ENCODE assay signal across 28 cellular contexts in genomic region chr1:14514760-14515159, GRCh38.
"Had no signal": no experiment of that assay in that cellular context is flagged by ENCODE, and none has a peak within 500 bp of the region (broad histone marks: within the 10 kb centered on the region; RNA-seq: fewer than 3 reads in every experiment).

No MANE protein-coding gene starts in this region.

- H3K4me1 Mint-ChIP-seq: naive thymus-derived CD4-positive, alpha-beta T cell; stimulated activated memory B cell treated with anti-CD40 and anti-IgM and Interleukin-4, amounts not matched to agents 10 μg/mL and 1 μg/mL and 100 μg/mL, for 72 hours had no signal

- H3K9me3 Mint-ChIP-seq: nephron progenitor cell; stimulated activated memory B cell treated with anti-CD40 and anti-IgM and Interleukin-4, amounts not matched to agents 10 μg/mL and 1 μg/mL and 100 μg/mL, for 72 hours; type B pancreatic cell had no signal

- H3K79me2 ChIP-seq: hepatocyte had no signal

- H3K4me3 Mint-ChIP-seq: naive thymus-derived CD4-positive, alpha-beta T cell; nephron progenitor cell; stimulated activated memory B cell treated with anti-CD40 and anti-IgM and Interleukin-4, amounts not matched to agents 10 μg/mL and 1 μg/mL and 100 μg/mL, for 72 hours; type B pancreatic cell had no signal

- H3K36me3 ChIP-seq: gastroesophageal sphincter, heart left ventricle, left lung, ovary, spleen, tibial artery had no signal

- H3K4me3 ChIP-seq: dorsolateral prefrontal cortex, gastroesophageal sphincter, heart left ventricle, hepatocyte, left lung, ovary, psoas muscle, skin epidermis, spleen, testis, tibial artery had no signal

- H3K27ac ChIP-seq: dorsolateral prefrontal cortex, epithelial cell of prostate, gastroesophageal sphincter, heart left ventricle, hepatocyte, left lung, ovary, psoas muscle, skin epidermis, spleen, testis, tibial artery had no signal

- H3K27me3 ChIP-seq: dorsolateral prefrontal cortex, gastroesophageal sphincter, hepatocyte, left lung, ovary, testis had no signal

- H3K4me1 ChIP-seq: left lung, psoas muscle, spleen, tibial artery had no signal

- ATAC-seq: esophagus mucosa; gastroesophageal sphincter; heart left ventricle; left cardiac atrium; left lung; naive thymus-derived CD4-positive, alpha-beta T cell; psoas muscle; right cardiac atrium; stimulated activated memory B cell treated with anti-CD40 and anti-IgM and Interleukin-4, amounts not matched to agents 10 μg/mL and 1 μg/mL and 100 μg/mL, for 72 hours; stimulated activated naive CD8-positive, alpha-beta T cell treated with anti-CD3 and anti-CD28 coated beads, Interleukin-15, Interleukin-2, amounts not matched to agents 100 U/mL and 50 U/mL, for 24 hours had no signal

- H2AFZ ChIP-seq: hepatocyte had no signal

- H3K36me3 Mint-ChIP-seq: naive thymus-derived CD4-positive, alpha-beta T cell; stimulated activated memory B cell treated with anti-CD40 and anti-IgM and Interleukin-4, amounts not matched to agents 10 μg/mL and 1 μg/mL and 100 μg/mL, for 72 hours; type B pancreatic cell had no signal

- H3K27ac Mint-ChIP-seq: naive thymus-derived CD4-positive, alpha-beta T cell; nephron progenitor cell; stimulated activated memory B cell treated with anti-CD40 and anti-IgM and Interleukin-4, amounts not matched to agents 10 μg/mL and 1 μg/mL and 100 μg/mL, for 72 hours; type B pancreatic cell had no signal

- H3K4me2 ChIP-seq: hepatocyte had no signal

- DNase-seq: dorsolateral prefrontal cortex; effector CD4-positive, alpha-beta T cell; foreskin fibroblast; heart left ventricle; left cardiac atrium; left lung; mesendoderm; midbrain; naive thymus-derived CD4-positive, alpha-beta T cell; nephron progenitor cell; occipital lobe; ovary; posterior cingulate gyrus; psoas muscle; right cardiac atrium; spleen; stimulated activated CD4-positive, alpha-beta T cell treated with anti-CD3 and anti-CD28 coated beads, Interleukin-4, amount 100 ng/mL, for 4 hours; stimulated activated naive CD8-positive, alpha-beta T cell treated with anti-CD3 and anti-CD28 coated beads, Interleukin-15, Interleukin-2, amounts not matched to agents 100 U/mL and 50 U/mL, for 24 hours; substantia nigra; testis; tibial artery had no signal

- H3K9me3 ChIP-seq: gastroesophageal sphincter, heart left ventricle, left lung, ovary, psoas muscle, spleen, testis, tibial artery had no signal
